ENCODE assay signal across 18 cellular contexts in genomic region chr5:20323323-20323722, GRCh38.
DNase-seq lines count a peak whose midpoint lies in the region; ATAC-seq lines count a peak whose summit lies in the region.
"Had no signal": no experiment of that assay in that cellular context is flagged by ENCODE, and none has a peak within 500 bp of the region (broad histone marks: within the 10 kb centered on the region; RNA-seq: fewer than 3 reads in every experiment).

No MANE protein-coding gene starts in this region.

- no peak overlapping the region for H3K27ac Mint-ChIP-seq in naive thymus-derived CD8-positive, alpha-beta T cell
- H3K27ac Mint-ChIP-seq: CD4-positive, alpha-beta memory T cell had no signal

- H3K9me3 Mint-ChIP-seq in naive thymus-derived CD8-positive, alpha-beta T cell: peaks cover 6 to 33% (median 13%) of the 10 kb centered on the region in 9 donors

- no peaks in the 10 kb centered on the region for H3K4me1 Mint-ChIP-seq in naive thymus-derived CD8-positive, alpha-beta T cell
- H3K4me1 Mint-ChIP-seq: CD4-positive, alpha-beta memory T cell had no signal

- POLR2A ChIA-PET in naive thymus-derived CD8-positive, alpha-beta T cell (lab: Charles Lee): no interaction called here

- no peaks in the 10 kb centered on the region for H3K27me3 Mint-ChIP-seq in naive thymus-derived CD8-positive, alpha-beta T cell
- H3K27me3 Mint-ChIP-seq: CD4-positive, alpha-beta memory T cell had no signal

- peaks cover 0 to 11% (median 0%) of the 10 kb centered on the region in 3 donors for H3K36me3 Mint-ChIP-seq in naive thymus-derived CD8-positive, alpha-beta T cell
- H3K36me3 Mint-ChIP-seq: CD4-positive, alpha-beta memory T cell had no signal

- DNase-seq in DMS53 (lab: John Stamatoyannopoulos, UW) (peak; percentile 73), DMS53 treated with DMSO at 0.1 percent for 48 hours (lab: John Stamatoyannopoulos, UW; ENCODE audit: unreplicated experiment) (peak; percentile 74), NCI-H345 (lab: John Stamatoyannopoulos, UW) (peak; percentile 32), amniotic epithelial cell (ENCODE audit: low read depth) (peak; percentile 3)
- no peak for DNase-seq in naive thymus-derived CD8-positive, alpha-beta T cell
- DNase-seq: C1 segment of cervical spinal cord; Calu3; CD4-positive, alpha-beta memory T cell; COR-L47; DMS79; EL; GDM1; GM23248; H7; HCEC 1CT had no signal

- ATAC-seq in naive thymus-derived CD8-positive, alpha-beta T cell: no peak
- ATAC-seq in HG03025 (IDR thresholded peaks at IDR 0.05; ENCODE audit: low FRiP score, unreplicated experiment): no peak
- ATAC-seq in HG02840 (IDR thresholded peaks at IDR 0.05; ENCODE audit: low FRiP score, unreplicated experiment): no peak
- ATAC-seq: GM12878 had no signal

- H3K4me3 Mint-ChIP-seq in naive thymus-derived CD8-positive, alpha-beta T cell: no peak overlapping the region

Comparison
In these comparisons a context has a peak if more than half of its experiments do, and no peak if none do; other contexts are left out.
1. DNase-seq: peak in DMS53 (single experiment), DMS53 treated with DMSO at 0.1 percent for 48 hours (single experiment), NCI-H345 (single experiment) and amniotic epithelial cell (single experiment); none in naive thymus-derived CD8-positive, alpha-beta T cell (0 of 10).